31 cellular contexts compared by ENCODE assay signal in the genomic region with DNA sequence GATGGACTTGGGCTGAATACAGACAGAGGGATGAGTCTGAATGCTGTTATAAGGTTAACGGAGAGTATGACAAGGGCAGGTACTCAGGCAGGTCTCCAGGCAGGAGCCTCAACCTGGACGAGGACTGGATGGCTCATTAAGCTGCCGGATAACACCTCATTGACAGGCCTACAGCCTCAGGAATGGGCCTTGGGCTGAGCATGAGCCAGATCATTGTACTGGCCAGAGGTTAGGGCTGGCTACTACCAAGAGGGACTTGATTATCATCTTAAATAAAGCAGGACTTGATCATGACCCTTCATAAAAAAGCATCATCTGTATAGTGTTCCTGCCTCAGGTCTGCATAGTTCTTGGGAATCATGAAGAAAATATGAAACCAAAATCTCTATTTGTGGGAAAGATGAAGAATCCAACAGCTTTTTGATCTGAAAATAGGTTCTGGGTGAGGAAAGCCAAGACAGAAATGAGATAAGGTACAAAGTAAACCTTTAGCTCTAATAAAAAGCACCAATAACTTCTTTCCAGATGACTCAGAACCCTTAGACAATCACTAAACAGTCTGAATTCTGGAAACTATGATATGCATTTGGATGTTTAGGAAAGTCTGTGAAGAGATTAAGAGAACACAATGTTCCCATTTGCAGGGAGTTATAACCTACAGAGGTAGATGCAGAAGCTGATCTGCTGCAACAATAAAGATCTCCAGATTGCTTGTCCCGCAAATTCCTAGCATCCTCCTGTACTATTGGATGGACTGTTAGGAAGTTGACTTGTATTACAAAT.
"Had no signal": no experiment of that assay in that cellular context is flagged by ENCODE, and none has a peak within 500 bp of the region (broad histone marks: within the 10 kb centered on the region; RNA-seq: fewer than 3 reads in every experiment).

No MANE protein-coding gene starts in this region.

- H3K36me3 Mint-ChIP-seq: activated CD4-positive, alpha-beta memory T cell treated with anti-CD3 and anti-CD28 coated beads for 36 hours; activated naive CD8-positive, alpha-beta T cell treated with anti-CD3 and anti-CD28 coated beads, Interleukin-2, amount 10 ng/mL, durations not matched to agents 7 days and 5 days; IgD-negative memory B cell had no signal

- H3K9me3 ChIP-seq: adrenal gland, MG63, SJSA1 had no signal

- H3K4me1 ChIP-seq: adrenal gland, SJSA1 had no signal

- H3K27ac Mint-ChIP-seq: activated B cell treated with CpG ODN at 0.5 μM for 24 hours; activated CD4-positive, alpha-beta memory T cell treated with anti-CD3 and anti-CD28 coated beads for 36 hours; activated CD4-positive, alpha-beta T cell treated with anti-CD3 and anti-CD28 coated beads, Interleukin-2, amount 10 ng/mL, durations not matched to agents 7 days and 5 days; activated naive CD8-positive, alpha-beta T cell treated with anti-CD3 and anti-CD28 coated beads, Interleukin-2, amount 10 ng/mL, durations not matched to agents 7 days and 5 days; activated T-cell treated with anti-CD3 and anti-CD28 coated beads, Interleukin-2, amount 50 U/mL, for 72 hours; activated T-helper 2 cell treated with anti-CD3 and anti-CD28 coated beads, Interferon-gamma antibody, Interleukin-2, Interleukin-4, amounts not matched to agents 10 μg/mL and 5 μg/mL and 100 μg/mL, durations not matched to agents 14 hours and 24 hours and 36 hours; brain; IgD-negative memory B cell; T-helper 1 cell treated with Interleukin-12 subunit alpha and Interleukin-12 subunit beta and Interleukin-4 antibody, amounts not matched to agents 30 μg/mL and 1 μg/mL, for 36 hours had no signal

- H3K9me3 Mint-ChIP-seq: activated B cell treated with CpG ODN at 0.5 μM for 24 hours; activated CD4-positive, alpha-beta memory T cell treated with anti-CD3 and anti-CD28 coated beads for 36 hours; activated CD4-positive, alpha-beta T cell treated with anti-CD3 and anti-CD28 coated beads, Interleukin-2, amount 10 ng/mL, durations not matched to agents 7 days and 5 days; activated naive CD8-positive, alpha-beta T cell treated with anti-CD3 and anti-CD28 coated beads, Interleukin-2, amount 10 ng/mL, durations not matched to agents 7 days and 5 days; activated T-helper 2 cell treated with anti-CD3 and anti-CD28 coated beads, Interferon-gamma antibody, Interleukin-2, Interleukin-4, amounts not matched to agents 10 μg/mL and 5 μg/mL and 100 μg/mL, durations not matched to agents 14 hours and 24 hours and 36 hours; brain; T-helper 1 cell treated with Interleukin-12 subunit alpha and Interleukin-12 subunit beta and Interleukin-4 antibody, amounts not matched to agents 30 μg/mL and 1 μg/mL, for 36 hours had no signal

- DNase-seq: activated B cell treated with CpG ODN at 0.5 μM for 24 hours; activated CD4-positive, alpha-beta memory T cell treated with anti-CD3 and anti-CD28 coated beads for 36 hours; activated CD4-positive, alpha-beta T cell treated with anti-CD3 and anti-CD28 coated beads for 1 hour; activated CD4-positive, alpha-beta T cell treated with anti-CD3 and anti-CD28 coated beads, Interleukin-2, amount 10 ng/mL, durations not matched to agents 7 days and 5 days; activated CD8-positive, alpha-beta memory T cell treated with anti-CD3 and anti-CD28 coated beads for 24 hours; activated naive CD4-positive, alpha-beta T cell treated with anti-CD3 and anti-CD28 coated beads, Interleukin-2, amount 50 U/mL, for 16 hours; activated naive CD8-positive, alpha-beta T cell treated with anti-CD3 and anti-CD28 coated beads, Interleukin-2, amount 10 ng/mL, durations not matched to agents 7 days and 5 days; activated T-cell treated with anti-CD3 and anti-CD28 coated beads, Interleukin-2, amount 50 U/mL, for 72 hours; adrenal gland; anterior cingulate cortex; KG1; MG63; MV-4-11; NCI-H1092 treated with DMSO at 0.1 percent for 48 hours; NCI-H1417 treated with DMSO at 0.1 percent for 48 hours; NCI-H1694; NCI-H2029; NCI-H2107; NCI-H2171 treated with DMSO at 0.1 percent for 48 hours; NCI-H226; NCI-H526; NCI-H82; OCI-M1; SHP77 had no signal

- H3K4me3 ChIP-seq: adrenal gland, MG63, SJSA1 had no signal

- H3K27me3 Mint-ChIP-seq: activated B cell treated with CpG ODN at 0.5 μM for 24 hours; activated CD4-positive, alpha-beta memory T cell treated with anti-CD3 and anti-CD28 coated beads for 36 hours; activated CD4-positive, alpha-beta T cell treated with anti-CD3 and anti-CD28 coated beads, Interleukin-2, amount 10 ng/mL, durations not matched to agents 7 days and 5 days; activated naive CD8-positive, alpha-beta T cell treated with anti-CD3 and anti-CD28 coated beads, Interleukin-2, amount 10 ng/mL, durations not matched to agents 7 days and 5 days; brain; central memory CD8-positive, alpha-beta T cell; IgD-negative memory B cell had no signal

- H3K27me3 ChIP-seq: adrenal gland, SJSA1 had no signal

- H3K27ac ChIP-seq: adrenal gland, SJSA1 had no signal

- H3K36me3 ChIP-seq: adrenal gland, MG63, SJSA1 had no signal

- H3K4me3 Mint-ChIP-seq: activated B cell treated with CpG ODN at 0.5 μM for 24 hours; activated CD4-positive, alpha-beta memory T cell treated with anti-CD3 and anti-CD28 coated beads for 36 hours; activated CD4-positive, alpha-beta T cell treated with anti-CD3 and anti-CD28 coated beads, Interleukin-2, amount 10 ng/mL, durations not matched to agents 7 days and 5 days; activated naive CD8-positive, alpha-beta T cell treated with anti-CD3 and anti-CD28 coated beads, Interleukin-2, amount 10 ng/mL, durations not matched to agents 7 days and 5 days; activated T-cell treated with anti-CD3 and anti-CD28 coated beads, Interleukin-2, amount 50 U/mL, for 72 hours; brain; central memory CD8-positive, alpha-beta T cell; IgD-negative memory B cell; T-helper 1 cell treated with Interleukin-12 subunit alpha and Interleukin-12 subunit beta and Interleukin-4 antibody, amounts not matched to agents 30 μg/mL and 1 μg/mL, for 36 hours had no signal

- H3K4me1 Mint-ChIP-seq: activated B cell treated with CpG ODN at 0.5 μM for 24 hours; activated CD4-positive, alpha-beta T cell treated with anti-CD3 and anti-CD28 coated beads, Interleukin-2, amount 10 ng/mL, durations not matched to agents 7 days and 5 days; activated naive CD8-positive, alpha-beta T cell treated with anti-CD3 and anti-CD28 coated beads, Interleukin-2, amount 10 ng/mL, durations not matched to agents 7 days and 5 days; central memory CD8-positive, alpha-beta T cell; IgD-negative memory B cell had no signal

- ATAC-seq: activated T-cell treated with anti-CD3 and anti-CD28 coated beads, Interleukin-2, amount 50 U/mL, for 72 hours; SK-N-SH treated with all-trans-retinoic acid at 6 μM for 48 hours had no signal
